In the genomic region with DNA sequence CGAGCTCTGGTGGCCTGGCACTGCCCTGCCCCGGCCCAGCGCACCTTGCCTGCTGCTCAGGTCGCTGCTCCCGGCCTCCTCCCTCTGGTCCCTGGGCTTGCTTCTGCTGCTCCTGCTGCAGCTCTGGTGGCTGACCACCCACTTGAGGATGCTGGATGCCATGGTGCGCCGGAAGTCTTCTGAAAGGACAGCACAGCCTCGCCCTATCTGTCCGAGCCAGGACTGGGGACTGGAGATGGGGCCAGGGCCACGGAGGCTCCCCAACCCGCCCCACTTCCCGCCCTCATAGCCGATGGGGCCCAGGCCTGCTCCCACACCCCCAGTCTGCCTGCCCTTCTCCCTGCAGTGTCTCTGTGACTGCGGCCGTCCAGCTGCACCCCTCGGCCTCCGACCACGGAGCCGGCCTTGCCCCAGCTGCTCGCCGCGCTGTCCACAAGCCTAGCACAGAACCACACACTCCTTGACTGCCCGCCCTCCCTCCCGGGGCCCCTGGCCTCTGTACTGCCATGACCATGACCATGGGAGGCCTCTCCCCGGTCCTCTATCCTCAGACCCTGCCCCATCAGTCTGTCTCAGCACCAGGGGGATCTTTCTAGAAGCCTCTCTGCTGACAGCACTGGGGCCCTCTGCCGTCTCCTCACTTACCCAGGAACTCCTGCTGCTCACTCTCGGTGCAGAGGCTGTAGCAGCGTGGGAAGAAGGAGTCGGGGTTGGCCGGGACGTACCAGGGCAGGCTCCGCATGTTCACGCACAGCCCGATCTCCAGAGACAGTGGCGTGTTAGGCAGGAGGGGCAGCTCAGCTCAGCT, we compare ENCODE assay signal across 22 cellular contexts. TPM values are rescaled to one million over a fixed set of nuclear protein-coding genes. Genes with fewer than 3 reads are reported as not detected.
DNase-seq lines count a peak whose midpoint lies in the region; ATAC-seq and TF ChIP-seq lines count a peak whose summit lies in the region.
"Had no signal": no experiment of that assay in that cellular context is flagged by ENCODE, and none has a peak within 500 bp of the region (broad histone marks: within the 10 kb centered on the region; RNA-seq: fewer than 3 reads in every experiment).

No MANE protein-coding gene starts in this region.

- H2BK12ac ChIP-seq in neuronal stem cell (ENCODE audit: low read length): no peak overlapping the region

- no peaks in the 10 kb centered on the region for H3K9me3 Mint-ChIP-seq in activated CD8-positive, alpha-beta memory T cell treated with anti-CD3 and anti-CD28 coated beads, Interleukin-2, amount 10 ng/mL, durations not matched to agents 7 days and 5 days (ENCODE audit: low read depth)
- H3K9me3 Mint-ChIP-seq in stimulated activated naive CD8-positive, alpha-beta T cell treated with anti-CD3 and anti-CD28 coated beads, Interleukin-15, amount 100 ng/mL, for 72 hours: no peaks in the 10 kb centered on the region
- H3K9me3 Mint-ChIP-seq: CD8-positive, alpha-beta memory T cell had no signal

- H3K4me2 ChIP-seq in neuronal stem cell (ENCODE audit: insufficient read depth, low read length, poor library complexity, severe bottlenecking): no peak overlapping the region
- H3K4me2 ChIP-seq: KMS-11 had no signal

- no peak for TF ChIP-seq CTCF in Panc1 (IDR thresholded peaks at IDR 0.05)

- H2BK5ac ChIP-seq in neuronal stem cell (ENCODE audit: low read length): no peak overlapping the region

- BruUV-seq in Panc1 (replicated peaks; lab: Mats Ljungman, UMichigan): no TSS peak

- H2AK5ac ChIP-seq in neuronal stem cell (ENCODE audit: low read depth, low read length): peak overlapping the region; percentile 8

- H3K36me3 ChIP-seq in Panc1 (ENCODE audit: control insufficient read depth, insufficient read depth, low read length) (no peaks in the 10 kb centered on the region), neuronal stem cell (replicated peaks in 1 of 2; ENCODE audit: control insufficient read depth in 2 of 2, insufficient read depth in 2 of 2, low read length in 2 of 2) (no peaks in the 10 kb centered on the region)
- H3K36me3 ChIP-seq: SJSA1 had no signal

- H3K4me3 ChIP-seq in Panc1 (ENCODE audit: low read depth in 2 of 2, low read length in 2 of 2) (no peak overlapping the region), neuronal stem cell (ENCODE audit: low read length in 2 of 2) (no peak overlapping the region)
- H3K4me3 ChIP-seq: SJSA1 had no signal

- POLR2A ChIA-PET in Panc1 (lab: Charles Lee): no interaction called here

- no peak overlapping the region for H4K8ac ChIP-seq in neuronal stem cell (ENCODE audit: low read depth, low read length)

- no peak overlapping the region for H2AFZ ChIP-seq in neuronal stem cell (ENCODE audit: low read length)

- no peak overlapping the region for H3K27ac ChIP-seq in Panc1 (ENCODE audit: low read length)
- H3K27ac ChIP-seq in neuronal stem cell (replicated peaks; ENCODE audit: low read length): no peak overlapping the region
- H3K27ac ChIP-seq: C4-2B, KMS-11, SJSA1 had no signal

- H3K27me3 Mint-ChIP-seq in activated CD8-positive, alpha-beta memory T cell treated with anti-CD3 and anti-CD28 coated beads, Interleukin-2, amount 10 ng/mL, durations not matched to agents 7 days and 5 days: peaks cover 20% of the 10 kb centered on the region
- peaks cover 49% of the 10 kb centered on the region for H3K27me3 Mint-ChIP-seq in stimulated activated naive CD8-positive, alpha-beta T cell treated with anti-CD3 and anti-CD28 coated beads, Interleukin-15, amount 100 ng/mL, for 72 hours

- no peaks in the 10 kb centered on the region for H3K9me3 ChIP-seq in Panc1 (ENCODE audit: control insufficient read depth, insufficient read depth, low read depth, low read length)
- H3K9me3 ChIP-seq in neuronal stem cell (replicated peaks in 1 of 2; ENCODE audit: control insufficient read depth in 2 of 2, insufficient read depth in 1 of 2, low read depth in 1 of 2, low read length in 2 of 2): no peaks in the 10 kb centered on the region
- H3K9me3 ChIP-seq: SJSA1 had no signal

- peak overlapping the region; percentile 9 for H2BK15ac ChIP-seq in neuronal stem cell (ENCODE audit: low read length)

- H3K27me3 ChIP-seq in Panc1 (ENCODE audit: control insufficient read depth, insufficient read depth, low read length) (no peaks in the 10 kb centered on the region), neuronal stem cell (ENCODE audit: control insufficient read depth in 3 of 3, insufficient read depth in 3 of 3, low read depth in 1 of 3, low read length in 3 of 3) (peaks cover 0 to 8% (median 0%) of the 10 kb centered on the region in 3 experiments)

- H3K27ac Mint-ChIP-seq in activated CD8-positive, alpha-beta memory T cell treated with anti-CD3 and anti-CD28 coated beads, Interleukin-2, amount 10 ng/mL, durations not matched to agents 7 days and 5 days: no peak overlapping the region
- H3K27ac Mint-ChIP-seq in stimulated activated naive CD8-positive, alpha-beta T cell treated with anti-CD3 and anti-CD28 coated beads, Interleukin-15, amount 100 ng/mL, for 72 hours: no peak overlapping the region
- H3K27ac Mint-ChIP-seq: CD8-positive, alpha-beta memory T cell had no signal

- CTCF ChIA-PET in activated CD8-positive, alpha-beta memory T cell treated with anti-CD3 and anti-CD28 coated beads, Interleukin-2, amount 10 ng/mL, durations not matched to agents 7 days and 5 days (lab: Charles Lee): interaction anchor here (0.6 kb wide), 1 partner anchor 21 kb away, joined by 6 read pairs; no protein-coding TSS in a partner anchor
- CTCF ChIA-PET in Panc1 (lab: Charles Lee): no interaction called here

- no peaks in the 10 kb centered on the region for H3K36me3 Mint-ChIP-seq in activated CD8-positive, alpha-beta memory T cell treated with anti-CD3 and anti-CD28 coated beads, Interleukin-2, amount 10 ng/mL, durations not matched to agents 7 days and 5 days
- H3K36me3 Mint-ChIP-seq: CD8-positive, alpha-beta memory T cell had no signal

- no peak overlapping the region for H3K4ac ChIP-seq in neuronal stem cell (ENCODE audit: low read length)

- no peak overlapping the region for H4K91ac ChIP-seq in neuronal stem cell (ENCODE audit: low read depth, low read length, poor library complexity)

- DNase-seq in activated CD8-positive, alpha-beta memory T cell treated with anti-CD3 and anti-CD28 coated beads, Interleukin-2, amount 10 ng/mL, durations not matched to agents 7 days and 5 days: no peak
- DNase-seq in activated CD8-positive, alpha-beta memory T cell treated with anti-CD3 and anti-CD28 coated beads, Interleukin-2, amount 50 U/mL, for 4 hours: no peak
- DNase-seq in Panc1 (ENCODE audit: low read depth, low spot score) (no peak), neuronal stem cell (ENCODE audit: low spot score) (no peak), A172 (ENCODE audit: low spot score) (no peak)
- no peak for DNase-seq in stimulated activated naive CD8-positive, alpha-beta T cell treated with anti-CD3 and anti-CD28 coated beads, Interleukin-15, amount 100 ng/mL, for 72 hours
- DNase-seq: Calu3; NCI-H1105 treated with DMSO at 0.1 percent for 48 hours; NCI-H2029 treated with DMSO at 0.1 percent for 48 hours; NCI-H226; NCI-H524; NCI-H774; NK-92 treated with Interleukin-12 subunit alpha and Interleukin-12 subunit beta, amount 100 ng/mL, for 24 hours; SW 1271 had no signal

- H3K9ac ChIP-seq in neuronal stem cell (ENCODE audit: low read depth, low read length, poor library complexity): no peak overlapping the region
- H3K9ac ChIP-seq: KMS-11 had no signal

- no peak overlapping the region for H3K4me3 Mint-ChIP-seq in activated CD8-positive, alpha-beta memory T cell treated with anti-CD3 and anti-CD28 coated beads, Interleukin-2, amount 10 ng/mL, durations not matched to agents 7 days and 5 days
- H3K4me3 Mint-ChIP-seq in stimulated activated naive CD8-positive, alpha-beta T cell treated with anti-CD3 and anti-CD28 coated beads, Interleukin-15, amount 100 ng/mL, for 72 hours: no peak overlapping the region

- H3K4me1 Mint-ChIP-seq in activated CD8-positive, alpha-beta memory T cell treated with anti-CD3 and anti-CD28 coated beads, Interleukin-2, amount 10 ng/mL, durations not matched to agents 7 days and 5 days: peaks cover 6% of the 10 kb centered on the region
- H3K4me1 Mint-ChIP-seq in stimulated activated naive CD8-positive, alpha-beta T cell treated with anti-CD3 and anti-CD28 coated beads, Interleukin-15, amount 100 ng/mL, for 72 hours: peaks cover 15% of the 10 kb centered on the region

- no peak overlapping the region for H3K14ac ChIP-seq in neuronal stem cell (ENCODE audit: low read length)

- no peak overlapping the region for H3K23ac ChIP-seq in neuronal stem cell (ENCODE audit: low read depth, low read length, poor library complexity)

- peaks cover 2% of the 10 kb centered on the region for H3K79me1 ChIP-seq in neuronal stem cell (ENCODE audit: low read depth, low read length)

- no peaks in the 10 kb centered on the region for H3K4me1 ChIP-seq in Panc1 (ENCODE audit: control insufficient read depth, insufficient read depth, low read length)
- peaks cover 0 to 2% of the 10 kb centered on the region in 2 donors for H3K4me1 ChIP-seq in neuronal stem cell (ENCODE audit: control insufficient read depth in 2 of 2, insufficient read depth in 1 of 2, low read depth in 1 of 2, low read length in 2 of 2)
- H3K4me1 ChIP-seq: SJSA1 had no signal

- intact Hi-C loops in Panc1 (cut with micrococcal nuclease; ENCODE audit: unreplicated experiment): no loop called here

- WGBS in neuronal stem cell (ENCODE audit: extremely low coverage in 2 of 2, insufficient read length in 2 of 2, insufficient replicate concordance in 1 of 2), 2 donors: no CpG with 5 or more reads among the region's 35 CpGs

- no peak overlapping the region for H2BK120ac ChIP-seq in neuronal stem cell (ENCODE audit: low read depth, low read length)

- in situ Hi-C loops in Panc1 (cut with HindIII; ENCODE audit: low pct_unique_long_range_greater_than_20kb, low sequenced_read_pairs): no loop called here

- peak; percentile 30 for ATAC-seq in activated CD8-positive, alpha-beta memory T cell treated with anti-CD3 and anti-CD28 coated beads, Interleukin-2, amount 10 ng/mL, durations not matched to agents 7 days and 5 days
- ATAC-seq in Panc1 (peak; percentile 58), HG02678 (IDR thresholded peaks at IDR 0.05; ENCODE audit: unreplicated experiment) (no peak), GM18907 (IDR thresholded peaks at IDR 0.05; ENCODE audit: unreplicated experiment) (no peak)
- no peak for ATAC-seq in stimulated activated naive CD8-positive, alpha-beta T cell treated with anti-CD3 and anti-CD28 coated beads, Interleukin-15, amount 100 ng/mL, for 72 hours

- H3K18ac ChIP-seq in neuronal stem cell (ENCODE audit: low read length): peak overlapping the region; percentile 57

RNA-seq across cellular contexts. Expression of a gene that starts 12.7 kb away (rescaled TPM):
- total RNA-seq in activated CD8-positive, alpha-beta memory T cell treated with anti-CD3 and anti-CD28 coated beads, Interleukin-2, amount 10 ng/mL, durations not matched to agents 7 days and 5 days: not detected
- not detected for total RNA-seq in Panc1 (2021; ENCODE audit: unreplicated experiment)
- not detected for polyA plus RNA-seq in Panc1 (2012; ENCODE audit: insufficient read length)
- polyA plus RNA-seq in neuronal stem cell (2013, experiment 1 of 2): 0.06 TPM
- polyA plus RNA-seq in neuronal stem cell (2013, experiment 2 of 2): 0.01 TPM
- not detected in 2 replicates for total RNA-seq in A172 (2014; rRNA removed; shearing (Covaris generic))
- total RNA-seq: Calu3; CD8-positive, alpha-beta memory T cell; Daoy; H1; SJSA1 had no signal
- polyA plus RNA-seq: CD8-positive, alpha-beta memory T cell; H1 had no signal

RNA-seq across cellular contexts. Expression of a gene that starts 32.9 kb away (rescaled TPM):
- total RNA-seq in activated CD8-positive, alpha-beta memory T cell treated with anti-CD3 and anti-CD28 coated beads, Interleukin-2, amount 10 ng/mL, durations not matched to agents 7 days and 5 days: under 1 TPM in 1 of 2 experiments, not detected in 1; 0.05 TPM
- 0.82 TPM for total RNA-seq in Panc1 (2021; ENCODE audit: unreplicated experiment)
- 1.3 TPM for polyA plus RNA-seq in Panc1 (2012; ENCODE audit: insufficient read length)
- polyA plus RNA-seq in neuronal stem cell (2013, experiment 1 of 2): 0.07 TPM
- polyA plus RNA-seq in neuronal stem cell (2013, experiment 2 of 2): 0.07 TPM
- not detected in 2 replicates for total RNA-seq in A172 (2014; rRNA removed; shearing (Covaris generic))
- total RNA-seq: Calu3, Daoy, SJSA1 had no signal
- polyA plus RNA-seq: CD8-positive, alpha-beta memory T cell had no signal

RNA-seq across cellular contexts. Expression of a gene that starts 39.8 kb away (rescaled TPM):
- total RNA-seq in activated CD8-positive, alpha-beta memory T cell treated with anti-CD3 and anti-CD28 coated beads, Interleukin-2, amount 10 ng/mL, durations not matched to agents 7 days and 5 days: 1 to 10 TPM; 1.9 to 2.9 TPM
- not detected for total RNA-seq in Panc1 (2021; ENCODE audit: unreplicated experiment)
- not detected for polyA plus RNA-seq in Panc1 (2012; ENCODE audit: insufficient read length)
- polyA plus RNA-seq in neuronal stem cell (2013, experiment 1 of 2): 0.07 TPM
- 0.04 TPM for polyA plus RNA-seq in neuronal stem cell (2013, experiment 2 of 2)
- total RNA-seq in A172 (2014; rRNA removed; shearing (Covaris generic)): 0.02 and 0.10 TPM in 2 replicates
- total RNA-seq: Calu3, Daoy, H1 had no signal

RNA-seq across cellular contexts. Expression of a gene that starts 44.4 kb away (rescaled TPM):
- total RNA-seq in activated CD8-positive, alpha-beta memory T cell treated with anti-CD3 and anti-CD28 coated beads, Interleukin-2, amount 10 ng/mL, durations not matched to agents 7 days and 5 days: under 1 TPM in 1 of 2 experiments, not detected in 1; 0.23 TPM
- 0.10 TPM for total RNA-seq in Panc1 (2021; ENCODE audit: unreplicated experiment)
- not detected for polyA plus RNA-seq in Panc1 (2012; ENCODE audit: insufficient read length)
- polyA plus RNA-seq in neuronal stem cell (2013, experiment 1 of 2): 0.03 TPM
- 0.07 TPM for polyA plus RNA-seq in neuronal stem cell (2013, experiment 2 of 2)
- total RNA-seq in A172 (2014; rRNA removed; shearing (Covaris generic)): 2.0 and 3.0 TPM in 2 replicates
- total RNA-seq: Calu3; CD8-positive, alpha-beta memory T cell; H1 had no signal
- polyA plus RNA-seq: CD8-positive, alpha-beta memory T cell had no signal

Comparison
In these comparisons a context has a peak if more than half of its experiments do, and no peak if none do; other contexts are left out.
1. ATAC-seq: peak in activated CD8-positive, alpha-beta memory T cell treated with anti-CD3 and anti-CD28 coated beads, Interleukin-2, amount 10 ng/mL, durations not matched to agents 7 days and 5 days (single experiment) and Panc1 (single experiment); none in stimulated activated naive CD8-positive, alpha-beta T cell treated with anti-CD3 and anti-CD28 coated beads, Interleukin-15, amount 100 ng/mL, for 72 hours (single experiment), HG02678 (single experiment) and GM18907 (single experiment).